In genomic region chr4:147566762-147567161, GRCh38 we compare ENCODE assay signal across 29 cellular contexts.
"Had no signal": no experiment of that assay in that cellular context is flagged by ENCODE, and none has a peak within 500 bp of the region (broad histone marks: within the 10 kb centered on the region; RNA-seq: fewer than 3 reads in every experiment).

No MANE protein-coding gene starts in this region.

- H3K27me3 ChIP-seq: neural progenitor cell, ovary, right lobe of liver, sigmoid colon, suprapubic skin, testis, tibial artery, transverse colon, upper lobe of right lung, uterus had no signal

- H3K4me1 Mint-ChIP-seq: natural killer cell; nephron; neural progenitor cell; stimulated activated memory B cell treated with anti-CD40 and anti-IgM and Interleukin-4, amounts not matched to agents 10 μg/mL and 1 μg/mL and 100 μg/mL, for 72 hours; stimulated activated naive CD8-positive, alpha-beta T cell treated with anti-CD3 and anti-CD28 coated beads, Interleukin-15, amount 100 ng/mL, for 72 hours had no signal

- H3K27ac ChIP-seq: neural progenitor cell, ovary, parathyroid adenoma, psoas muscle, right lobe of liver, sigmoid colon, suprapubic skin, testis, tibial artery, transverse colon, upper lobe of right lung, uterus had no signal

- H3K9me3 Mint-ChIP-seq: natural killer cell; neural progenitor cell; stimulated activated memory B cell treated with anti-CD40 and anti-IgM and Interleukin-4, amounts not matched to agents 10 μg/mL and 1 μg/mL and 100 μg/mL, for 72 hours; stimulated activated naive CD8-positive, alpha-beta T cell treated with anti-CD3 and anti-CD28 coated beads, Interleukin-15, amount 100 ng/mL, for 72 hours had no signal

- H3K9me3 ChIP-seq: ovary, psoas muscle, right lobe of liver, sigmoid colon, testis, upper lobe of right lung, uterus had no signal

- H3K4me3 ChIP-seq: neural progenitor cell, ovary, psoas muscle, right lobe of liver, sigmoid colon, suprapubic skin, testis, tibial artery, transverse colon, upper lobe of right lung, uterus had no signal

- H3K4me1 ChIP-seq: parathyroid adenoma, psoas muscle, right lobe of liver, suprapubic skin, testis, transverse colon, upper lobe of right lung, uterus had no signal

- DNase-seq: natural killer cell; occipital lobe; ovary; posterior cingulate gyrus; psoas muscle; right cardiac atrium; right lobe of liver; sigmoid colon; small intestine; stimulated activated CD4-positive, alpha-beta T cell treated with anti-CD3 and anti-CD28 coated beads, Interleukin-1b, Interleukin-23, amount 100 ng/mL, for 48 hours; stimulated activated CD4-positive, alpha-beta T cell treated with anti-CD3 and anti-CD28 coated beads, Interleukin-4, amount 100 ng/mL, for 1 hour; stimulated activated CD4-positive, alpha-beta T cell treated with anti-CD3 and anti-CD28 coated beads, Interleukin-4, amount 100 ng/mL, for 4 hours; stimulated activated CD8-positive, alpha-beta memory T cell treated with anti-CD3 and anti-CD28 coated beads, Interleukin-4, amount 100 ng/mL, for 48 hours; stimulated activated naive CD4-positive, alpha-beta T cell; stimulated activated naive CD8-positive, alpha-beta T cell treated with anti-CD3 and anti-CD28 coated beads, Interleukin-15, amount 100 ng/mL, for 72 hours; stimulated activated naive CD8-positive, alpha-beta T cell treated with anti-CD3 and anti-CD28 coated beads, Interleukin-15, Interleukin-2, amounts not matched to agents 100 U/mL and 50 U/mL, for 24 hours; substantia nigra; testis; tibial artery; transverse colon; upper lobe of right lung; uterus had no signal

- H3K27me3 Mint-ChIP-seq: progenitor cell of endocrine pancreas; stimulated activated memory B cell treated with anti-CD40 and anti-IgM and Interleukin-4, amounts not matched to agents 10 μg/mL and 1 μg/mL and 100 μg/mL, for 72 hours; type B pancreatic cell had no signal

- H3K9ac ChIP-seq: neural progenitor cell, parathyroid adenoma had no signal

- H3K27ac Mint-ChIP-seq: natural killer cell; nephron; neural progenitor cell; progenitor cell of endocrine pancreas; stimulated activated memory B cell treated with anti-CD40 and anti-IgM and Interleukin-4, amounts not matched to agents 10 μg/mL and 1 μg/mL and 100 μg/mL, for 72 hours; type B pancreatic cell had no signal

- H3K36me3 ChIP-seq: neural progenitor cell, ovary, right lobe of liver, sigmoid colon, suprapubic skin, tibial artery, transverse colon, upper lobe of right lung, uterus had no signal

- H3K36me3 Mint-ChIP-seq: natural killer cell; neural progenitor cell; stimulated activated memory B cell treated with anti-CD40 and anti-IgM and Interleukin-4, amounts not matched to agents 10 μg/mL and 1 μg/mL and 100 μg/mL, for 72 hours; type B pancreatic cell had no signal

- H3K4me3 Mint-ChIP-seq: natural killer cell; nephron; neural progenitor cell; stimulated activated memory B cell treated with anti-CD40 and anti-IgM and Interleukin-4, amounts not matched to agents 10 μg/mL and 1 μg/mL and 100 μg/mL, for 72 hours; stimulated activated naive CD8-positive, alpha-beta T cell treated with anti-CD3 and anti-CD28 coated beads, Interleukin-15, amount 100 ng/mL, for 72 hours; type B pancreatic cell had no signal

- ATAC-seq: natural killer cell; psoas muscle; right cardiac atrium; right lobe of liver; stimulated activated memory B cell treated with anti-CD40 and anti-IgM and Interleukin-4, amounts not matched to agents 10 μg/mL and 1 μg/mL and 100 μg/mL, for 72 hours; stimulated activated naive CD8-positive, alpha-beta T cell treated with anti-CD3 and anti-CD28 coated beads, Interleukin-15, amount 100 ng/mL, for 72 hours; stimulated activated naive CD8-positive, alpha-beta T cell treated with anti-CD3 and anti-CD28 coated beads, Interleukin-15, Interleukin-2, amounts not matched to agents 100 U/mL and 50 U/mL, for 24 hours; upper lobe of right lung had no signal
